In the genomic region with DNA sequence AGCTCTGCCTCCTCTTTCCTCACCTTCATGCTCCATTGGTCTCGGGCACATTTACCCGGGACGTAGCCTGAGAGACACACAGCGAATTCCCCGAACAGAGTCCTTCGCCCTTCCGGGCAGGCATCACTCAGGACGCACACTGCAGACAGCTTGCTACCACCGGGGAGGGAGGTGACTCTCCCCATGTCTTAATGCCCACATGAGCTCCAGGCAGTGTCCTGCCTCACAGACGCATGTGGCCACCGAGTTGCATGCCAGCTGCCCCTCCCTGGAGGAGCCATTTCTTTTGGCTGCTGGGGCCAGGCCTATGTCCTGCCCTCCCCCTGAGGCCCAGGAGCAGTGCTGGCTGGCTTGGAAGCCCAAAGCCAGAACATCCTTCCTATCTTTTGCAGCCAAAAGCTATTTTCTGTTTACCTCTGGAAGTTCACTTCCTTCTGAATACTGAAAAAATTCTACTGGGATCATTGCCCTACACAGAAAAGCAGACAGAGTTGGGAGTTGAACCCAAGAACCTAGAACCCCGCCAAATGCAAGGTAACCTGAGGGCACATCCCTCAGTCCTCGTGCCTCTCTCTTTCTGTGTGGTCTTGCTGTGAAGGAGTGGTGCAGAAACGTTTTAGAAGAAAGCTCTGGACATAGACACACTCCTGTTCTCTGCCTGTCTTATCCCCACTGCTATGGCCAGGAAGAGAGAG, we compare ENCODE assay signal across 10 cellular contexts.
A peak's percentile ranks its signal among the peaks of the same experiment; 100 is the strongest.
DNase-seq lines count a peak whose midpoint lies in the region; ATAC-seq, FAIRE-seq and TF ChIP-seq lines count a peak whose summit lies in the region.
"Had no signal": no experiment of that assay in that cellular context is flagged by ENCODE, and none has a peak within 500 bp of the region (broad histone marks: within the 10 kb centered on the region; RNA-seq: fewer than 3 reads in every experiment).

No MANE protein-coding gene starts in this region.

- H3K4me3 ChIP-seq in AG10803 (ENCODE audit: low read length): no peak overlapping the region
- H3K4me3 ChIP-seq in kidney (ENCODE audit: low read length in 2 of 2): no peak overlapping the region

- H3K9me3 ChIP-seq in kidney (ENCODE audit: control insufficient read depth in 1 of 2, low read length in 2 of 2): no peaks in the 10 kb centered on the region

- no peak for TF ChIP-seq CTCF in AG10803 (conservative IDR thresholded peaks at IDR 0.05; ENCODE audit: low read length)
- TF ChIP-seq CTCF in brain (conservative IDR thresholded peaks at IDR 0.05): no peak
- no peak for TF ChIP-seq CTCF in kidney (IDR thresholded peaks at IDR 0.05; ENCODE audit: borderline replicate concordance, extremely low read depth, insufficient read depth)

- peak overlapping the region; percentile 48 to 97 (median 79) for H3K27ac Mint-ChIP-seq in brain
- H3K27ac Mint-ChIP-seq: activated naive CD4-positive, alpha-beta T cell treated with anti-CD3 and anti-CD28 coated beads, Interleukin-2, amount 10 ng/mL, durations not matched to agents 7 days and 5 days had no signal

- H3K27ac ChIP-seq in kidney (ENCODE audit: low read depth in 2 of 2, low read length in 2 of 2): peak overlapping the region; percentile 82 to 83

- peaks cover 30 to 33% of the 10 kb centered on the region in 2 donors for H3K4me1 ChIP-seq in kidney (ENCODE audit: control insufficient read depth in 1 of 2, insufficient read depth in 1 of 2, low read depth in 1 of 2, low read length in 2 of 2)

- H3K9me3 Mint-ChIP-seq in brain: peaks cover 0 to 20% (median 0%) of the 10 kb centered on the region in 5 experiments

- H3K4me1 Mint-ChIP-seq in brain: peaks cover 52% of the 10 kb centered on the region
- H3K4me1 Mint-ChIP-seq: activated naive CD4-positive, alpha-beta T cell treated with anti-CD3 and anti-CD28 coated beads, Interleukin-2, amount 10 ng/mL, durations not matched to agents 7 days and 5 days had no signal

- peak; percentile 23 for DNase-seq in AG10803 (ENCODE audit: low read depth)
- DNase-seq in kidney: peak; percentile 83
- peak; percentile 86 for DNase-seq in posterior vena cava (ENCODE audit: low spot score)
- no peak for DNase-seq in activated T-cell treated with anti-CD3 and anti-CD28 coated beads, Interleukin-2, amount 50 U/mL, for 48 hours
- DNase-seq in activated CD4-positive, CD25-positive, alpha-beta regulatory T cell treated with anti-CD3 and anti-CD28 coated beads, Interleukin-2, amount 50 U/mL, for 72 hours: no peak
- DNase-seq: activated naive CD4-positive, alpha-beta T cell treated with anti-CD3 and anti-CD28 coated beads, Interleukin-2, amount 10 ng/mL, durations not matched to agents 7 days and 5 days; posterior cingulate gyrus had no signal

- ATAC-seq in GM21515 (IDR thresholded peaks at IDR 0.05; ENCODE audit: unreplicated experiment) (no peak), GM19397 (IDR thresholded peaks at IDR 0.05; ENCODE audit: unreplicated experiment) (no peak)

- intact Hi-C loops in kidney (cut with DNase I): loop anchor here (5.0 to 10.0 kb wide), 2 partner anchors 158 to 304 kb away; partner anchors contain the start of gene IRF2BP2
- intact Hi-C loops in posterior vena cava (cut with DNase I): no loop called here

- peak overlapping the region; percentile 8 to 57 for H3K9ac ChIP-seq in kidney (ENCODE audit: low read length in 2 of 2)

- H3K36me3 ChIP-seq in kidney (ENCODE audit: control insufficient read depth in 1 of 2, insufficient read depth in 2 of 2, low read length in 2 of 2): no peaks in the 10 kb centered on the region

- peak overlapping the region in 1 of 5 experiments; percentile 58 for H3K4me3 Mint-ChIP-seq in brain
- H3K4me3 Mint-ChIP-seq: activated naive CD4-positive, alpha-beta T cell treated with anti-CD3 and anti-CD28 coated beads, Interleukin-2, amount 10 ng/mL, durations not matched to agents 7 days and 5 days had no signal

- FAIRE-seq in kidney (lab: Jason Lieb, UNC): no peak

- no peaks in the 10 kb centered on the region for H3K36me3 Mint-ChIP-seq in brain
- H3K36me3 Mint-ChIP-seq: activated naive CD4-positive, alpha-beta T cell treated with anti-CD3 and anti-CD28 coated beads, Interleukin-2, amount 10 ng/mL, durations not matched to agents 7 days and 5 days had no signal

- peaks cover 4% of the 10 kb centered on the region for H3K27me3 Mint-ChIP-seq in brain
- H3K27me3 Mint-ChIP-seq: activated naive CD4-positive, alpha-beta T cell treated with anti-CD3 and anti-CD28 coated beads, Interleukin-2, amount 10 ng/mL, durations not matched to agents 7 days and 5 days had no signal

Comparison
In these comparisons a context has a peak if more than half of its experiments do, and no peak if none do; other contexts are left out.
1. DNase-seq: peak in AG10803 (single experiment), kidney (single experiment) and posterior vena cava (single experiment); none in activated T-cell treated with anti-CD3 and anti-CD28 coated beads, Interleukin-2, amount 50 U/mL, for 48 hours (0 of 2) and activated CD4-positive, CD25-positive, alpha-beta regulatory T cell treated with anti-CD3 and anti-CD28 coated beads, Interleukin-2, amount 50 U/mL, for 72 hours (single experiment).